20 cellular contexts compared by ENCODE assay signal in genomic region chr11:23097906-23098305, GRCh38.
DNase-seq lines count a peak whose midpoint lies in the region; ATAC-seq, FAIRE-seq and TF ChIP-seq lines count a peak whose summit lies in the region.
"Had no signal": no experiment of that assay in that cellular context is flagged by ENCODE, and none has a peak within 500 bp of the region (broad histone marks: within the 10 kb centered on the region; RNA-seq: fewer than 3 reads in every experiment).

No MANE protein-coding gene starts in this region.

- H3K4me3 ChIP-seq in GM12878: no peak overlapping the region
- H3K4me3 ChIP-seq in tibial nerve: no peak overlapping the region
- H3K4me3 ChIP-seq in upper lobe of right lung: no peak overlapping the region
- H3K4me3 ChIP-seq: colonic mucosa, lung had no signal

- H3K9me3 ChIP-seq in GM12878 (replicated peaks; ENCODE audit: control insufficient read depth, insufficient read depth, low read length) (no peaks in the 10 kb centered on the region), tibial nerve (no peaks in the 10 kb centered on the region), upper lobe of right lung (no peaks in the 10 kb centered on the region)
- H3K9me3 ChIP-seq: colonic mucosa had no signal

- TF ChIP-seq POLR2A in GM12878 (IDR thresholded peaks at IDR 0.05; ENCODE audit: low read depth, low read length): no peak
- TF ChIP-seq POLR2A in tibial nerve (IDR thresholded peaks at IDR 0.05): no peak

- H3K27me3 ChIP-seq in GM12878 (replicated peaks in 1 of 2; ENCODE audit: control insufficient read depth in 2 of 2, insufficient read depth in 2 of 2, low read length in 1 of 2): no peaks in the 10 kb centered on the region
- no peaks in the 10 kb centered on the region for H3K27me3 ChIP-seq in tibial nerve
- H3K27me3 ChIP-seq in upper lobe of right lung: no peaks in the 10 kb centered on the region
- H3K27me3 ChIP-seq: colonic mucosa had no signal

- CTCF ChIA-PET in GM12878 (lab: Yijun Ruan, JAX): interaction anchor here (0.7 to 5.9 kb wide), 8 partner anchors 10 to 76 kb away, joined by 3 to 52 read pairs (median 4); no protein-coding TSS in a partner anchor

- RAD21 ChIA-PET in GM12878 (lab: Charles Lee; ENCODE audit: unreplicated experiment): interaction anchor here (0.9 to 4.3 kb wide), 13 partner anchors 10 to 459 kb away, joined by 3 to 54 read pairs (median 8); no protein-coding TSS in a partner anchor

- H3K36me3 ChIP-seq in GM12878 (ENCODE audit: control insufficient read depth in 2 of 2, insufficient read depth in 2 of 2, low read length in 1 of 2): no peaks in the 10 kb centered on the region
- no peaks in the 10 kb centered on the region for H3K36me3 ChIP-seq in tibial nerve
- H3K36me3 ChIP-seq in upper lobe of right lung: no peaks in the 10 kb centered on the region
- H3K36me3 ChIP-seq: colonic mucosa had no signal

- TF ChIP-seq EP300 in GM12878 (IDR thresholded peaks at IDR 0.05; ENCODE audit: borderline replicate concordance in 1 of 2, control insufficient read depth in 1 of 2, low read depth in 2 of 2, low read length in 2 of 2) (no peak), tibial nerve (IDR thresholded peaks at IDR 0.05) (no peak)

- TF ChIP-seq RAD21 in GM12878 (IDR thresholded peaks at IDR 0.05; ENCODE audit: insufficient read depth, low read depth, low read length): no peak

- TF ChIP-seq CTCF in GM12878 (IDR thresholded peaks at IDR 0.05 in 2 of 3, conservative IDR thresholded peaks at IDR 0.05 in 1 of 3; ENCODE audit: control insufficient read depth in 2 of 3, extremely low read depth in 1 of 3, insufficient read depth in 1 of 3, low read depth in 3 of 3, low read length in 3 of 3): no peak
- no peak for TF ChIP-seq CTCF in tibial nerve (IDR thresholded peaks at IDR 0.05)
- no peak for TF ChIP-seq CTCF in upper lobe of right lung (IDR thresholded peaks at IDR 0.05)

- H2AFZ ChIP-seq in GM12878 (ENCODE audit: control insufficient read depth, low read depth, low read length): no peak overlapping the region

- SMC1A ChIA-PET in GM12878 (lab: Charles Lee; ENCODE audit: uncharacterized antibody, unreplicated experiment): interaction anchor here (0.5 to 6.9 kb wide), 14 partner anchors 8 to 94 kb away, joined by 3 to 91 read pairs (median 8); no protein-coding TSS in a partner anchor

- no peaks in the 10 kb centered on the region for H3K4me1 ChIP-seq in GM12878 (ENCODE audit: control insufficient read depth, insufficient read depth, low read length)
- no peaks in the 10 kb centered on the region for H3K4me1 ChIP-seq in tibial nerve
- H3K4me1 ChIP-seq in upper lobe of right lung: no peaks in the 10 kb centered on the region
- H3K4me1 ChIP-seq: colonic mucosa had no signal

- intact Hi-C loops in GM12878 (cut with micrococcal nuclease; ENCODE audit: unreplicated experiment): no loop called here
- intact Hi-C loops in upper lobe of right lung (cut with DNase I): no loop called here

- H4K20me1 ChIP-seq in GM12878 (ENCODE audit: control insufficient read depth, insufficient read depth): no peaks in the 10 kb centered on the region

- WGBS in GM12878 (ENCODE audit: insufficient coverage, insufficient replicate concordance, low lambda C conversion rate, missing lambda C conversion rate): 14% methylated on average over 3 of the region's 4 CpGs
- 58 to 81% methylated on average over 3 to 4 of the region's 4 CpGs for WGBS in tibial nerve, 2 donors

- H3K79me2 ChIP-seq in GM12878 (ENCODE audit: control insufficient read depth, insufficient read depth, low read length): no peaks in the 10 kb centered on the region

- H3K4me2 ChIP-seq in GM12878 (ENCODE audit: control insufficient read depth, insufficient read depth): no peak overlapping the region

- DNase-seq in GM12878 (ENCODE audit: low read depth, low spot score) (no peak), tibial nerve (ENCODE audit: low spot score in 2 of 2) (no peak), ureter (ENCODE audit: low spot score) (no peak), upper lobe of right lung (no peak)
- DNase-seq: activated CD4-positive, CD25-positive, alpha-beta regulatory T cell treated with anti-CD3 and anti-CD28 coated beads, Interleukin-2, amount 50 U/mL, for 72 hours; activated CD8-positive, alpha-beta memory T cell treated with anti-CD3 and anti-CD28 coated beads, Interleukin-2, amount 50 U/mL, for 48 hours; activated naive CD4-positive, alpha-beta T cell treated with anti-CD3 and anti-CD28 coated beads for 36 hours; colonic mucosa; GDM1; MV-4-11; naive thymus-derived CD8-positive, alpha-beta T cell; NCI-H2081; NCI-H748 treated with DMSO at 0.1 percent for 48 hours; stimulated activated naive CD8-positive, alpha-beta T cell treated with anti-CD3 and anti-CD28 coated beads, Interleukin-15, amount 100 ng/mL, for 72 hours had no signal

- H3K9ac ChIP-seq in GM12878 (ENCODE audit: control insufficient read depth, insufficient read depth, low read length): no peak overlapping the region

- FAIRE-seq in GM12878 (lab: Jason Lieb, UNC): no peak

- no peak overlapping the region for H3K27ac ChIP-seq in GM12878 (ENCODE audit: control insufficient read depth, insufficient read depth)
- no peak overlapping the region for H3K27ac ChIP-seq in tibial nerve
- no peak overlapping the region for H3K27ac ChIP-seq in upper lobe of right lung
- H3K27ac ChIP-seq: colonic mucosa, epithelial cell of prostate had no signal

- POLR2A ChIA-PET in GM12878 (lab: Charles Lee): interaction anchor here (0.9 to 1.2 kb wide), 3 partner anchors 12 to 74 kb away, joined by 3 to 5 read pairs (median 4); no protein-coding TSS in a partner anchor

- in situ Hi-C loops in GM12878 (cut with MboI): no loop called here

- BruUV-seq in GM12878 (replicated peaks; lab: Mats Ljungman, UMichigan): no TSS peak

- ATAC-seq in GM18870 (IDR thresholded peaks at IDR 0.05; ENCODE audit: unreplicated experiment): peak; percentile 93
- peak; percentile 77 for ATAC-seq in GM21737 (IDR thresholded peaks at IDR 0.05; ENCODE audit: unreplicated experiment)
- peak; percentile 62 for ATAC-seq in HG03196 (IDR thresholded peaks at IDR 0.05; ENCODE audit: unreplicated experiment)
- peak; percentile 92 for ATAC-seq in GM12878
- no peak for ATAC-seq in GM19035 (IDR thresholded peaks at IDR 0.05; ENCODE audit: unreplicated experiment)
- no peak for ATAC-seq in upper lobe of right lung
- ATAC-seq: naive thymus-derived CD8-positive, alpha-beta T cell; stimulated activated naive CD8-positive, alpha-beta T cell treated with anti-CD3 and anti-CD28 coated beads, Interleukin-15, amount 100 ng/mL, for 72 hours had no signal

TF ChIP-seq in GM12878, 131 proteins besides CTCF, POLR2A, EP300 and RAD21 (continues in another document):
- TF ChIP-seq, protein P1, sequence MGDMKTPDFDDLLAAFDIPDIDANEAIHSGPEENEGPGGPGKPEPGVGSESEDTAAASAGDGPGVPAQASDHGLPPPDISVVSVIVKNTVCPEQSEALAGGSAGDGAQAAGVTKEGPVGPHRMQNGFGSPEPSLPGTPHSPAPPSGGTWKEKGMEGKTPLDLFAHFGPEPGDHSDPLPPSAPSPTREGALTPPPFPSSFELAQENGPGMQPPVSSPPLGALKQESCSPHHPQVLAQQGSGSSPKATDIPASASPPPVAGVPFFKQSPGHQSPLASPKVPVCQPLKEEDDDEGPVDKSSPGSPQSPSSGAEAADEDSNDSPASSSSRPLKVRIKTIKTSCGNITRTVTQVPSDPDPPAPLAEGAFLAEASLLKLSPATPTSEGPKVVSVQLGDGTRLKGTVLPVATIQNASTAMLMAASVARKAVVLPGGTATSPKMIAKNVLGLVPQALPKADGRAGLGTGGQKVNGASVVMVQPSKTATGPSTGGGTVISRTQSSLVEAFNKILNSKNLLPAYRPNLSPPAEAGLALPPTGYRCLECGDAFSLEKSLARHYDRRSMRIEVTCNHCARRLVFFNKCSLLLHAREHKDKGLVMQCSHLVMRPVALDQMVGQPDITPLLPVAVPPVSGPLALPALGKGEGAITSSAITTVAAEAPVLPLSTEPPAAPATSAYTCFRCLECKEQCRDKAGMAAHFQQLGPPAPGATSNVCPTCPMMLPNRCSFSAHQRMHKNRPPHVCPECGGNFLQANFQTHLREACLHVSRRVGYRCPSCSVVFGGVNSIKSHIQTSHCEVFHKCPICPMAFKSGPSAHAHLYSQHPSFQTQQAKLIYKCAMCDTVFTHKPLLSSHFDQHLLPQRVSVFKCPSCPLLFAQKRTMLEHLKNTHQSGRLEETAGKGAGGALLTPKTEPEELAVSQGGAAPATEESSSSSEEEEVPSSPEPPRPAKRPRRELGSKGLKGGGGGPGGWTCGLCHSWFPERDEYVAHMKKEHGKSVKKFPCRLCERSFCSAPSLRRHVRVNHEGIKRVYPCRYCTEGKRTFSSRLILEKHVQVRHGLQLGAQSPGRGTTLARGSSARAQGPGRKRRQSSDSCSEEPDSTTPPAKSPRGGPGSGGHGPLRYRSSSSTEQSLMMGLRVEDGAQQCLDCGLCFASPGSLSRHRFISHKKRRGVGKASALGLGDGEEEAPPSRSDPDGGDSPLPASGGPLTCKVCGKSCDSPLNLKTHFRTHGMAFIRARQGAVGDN (IDR thresholded peaks at IDR 0.05): peak; percentile 37; the same call in 1 of the 2 replicates
- TF ChIP-seq ATF7 (IDR thresholded peaks at IDR 0.05; ENCODE audit: low read depth) (peak; percentile 79), CREM (IDR thresholded peaks at IDR 0.05; ENCODE audit: low read depth) (no peak), SMARCA5 (IDR thresholded peaks at IDR 0.05) (peak; percentile 42; the same call in 1 of the 2 replicates), IKZF2 (IDR thresholded peaks at IDR 0.05) (peak; percentile 59 to 68; a peak in 2 of 4 replicates), HDAC6 (IDR thresholded peaks at IDR 0.05; ENCODE audit: unreplicated experiment) (no peak), POU2F2 (IDR thresholded peaks at IDR 0.05; ENCODE audit: borderline replicate concordance, low read depth, low read length) (no peak), EGR1 (IDR thresholded peaks at IDR 0.05; ENCODE audit: borderline replicate concordance in 1 of 2, low read depth in 2 of 2, low read length in 2 of 2) (no peak), ZNF384 (IDR thresholded peaks at IDR 0.05; ENCODE audit: borderline replicate concordance, low read depth, low read length) (no peak), ZNF217 (IDR thresholded peaks at IDR 0.05) (no peak), KDM1A (IDR thresholded peaks at IDR 0.05; ENCODE audit: borderline replicate concordance) (no peak), NBN (IDR thresholded peaks at IDR 0.05) (peak; percentile 74)
- TF ChIP-seq, protein P2, sequence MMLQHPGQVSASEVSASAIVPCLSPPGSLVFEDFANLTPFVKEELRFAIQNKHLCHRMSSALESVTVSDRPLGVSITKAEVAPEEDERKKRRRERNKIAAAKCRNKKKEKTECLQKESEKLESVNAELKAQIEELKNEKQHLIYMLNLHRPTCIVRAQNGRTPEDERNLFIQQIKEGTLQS (IDR thresholded peaks at IDR 0.05; ENCODE audit: borderline replicate concordance, extremely low read depth, low read depth, low read length): no peak

Comparison
In these comparisons a context has a peak if more than half of its experiments do, and no peak if none do; other contexts are left out.
1. ATAC-seq: peak in GM18870 (single experiment), GM21737 (single experiment), HG03196 (single experiment) and GM12878 (single experiment); none in GM19035 (single experiment) and upper lobe of right lung (single experiment).